ENCODE assay signal across 8 cellular contexts in genomic region chr15:80031841-80032240, GRCh38.
DNase-seq lines count a peak whose midpoint lies in the region; ATAC-seq and TF ChIP-seq lines count a peak whose summit lies in the region.

No MANE protein-coding gene starts in this region.

- POLR2A ChIA-PET in HEK293T (lab: Yijun Ruan, JAX): no interaction called here

- ATAC-seq in HG03520 (IDR thresholded peaks at IDR 0.05; ENCODE audit: unreplicated experiment) (no peak), HG02870 (IDR thresholded peaks at IDR 0.05; ENCODE audit: unreplicated experiment) (no peak)

- DNase-seq in SHP77 (lab: John Stamatoyannopoulos, UW) (peak; percentile 9 to 38), SHP77 treated with DMSO at 0.1 percent for 48 hours (lab: John Stamatoyannopoulos, UW) (no peak), NCI-H1092 (lab: John Stamatoyannopoulos, UW) (peak; percentile 7), RPMI8226 (peak; percentile 88), kidney tubule cell (ENCODE audit: low spot score) (peak; percentile 23), HEK293T (ENCODE audit: extremely low spot score) (no peak)

- CTCF ChIA-PET in HEK293T (lab: Yijun Ruan, JAX): no interaction called here

TF ChIP-seq in HEK293T, 16 proteins besides CTCF, POLR2A, EP300 and RAD21:
- TF ChIP-seq LEF1 (IDR thresholded peaks at IDR 0.05; ENCODE audit: borderline replicate concordance): no peak
- TF ChIP-seq ARNT (IDR thresholded peaks at IDR 0.05): no peak
- no peak for TF ChIP-seq SUZ12 (IDR thresholded peaks at IDR 0.05)
- TF ChIP-seq CTBP1 (IDR thresholded peaks at IDR 0.05; ENCODE audit: borderline replicate concordance): no peak
- no peak for TF ChIP-seq L3MBTL2 (conservative IDR thresholded peaks at IDR 0.05)

Comparison
In these comparisons a context has a peak if more than half of its experiments do, and no peak if none do; other contexts are left out.
1. DNase-seq: peak in SHP77 (2 of 2), NCI-H1092 (single experiment), RPMI8226 (single experiment) and kidney tubule cell (single experiment); none in SHP77 treated with DMSO at 0.1 percent for 48 hours (single experiment) and HEK293T (single experiment).